ENCODE assay signal across 23 cellular contexts in the genomic region with DNA sequence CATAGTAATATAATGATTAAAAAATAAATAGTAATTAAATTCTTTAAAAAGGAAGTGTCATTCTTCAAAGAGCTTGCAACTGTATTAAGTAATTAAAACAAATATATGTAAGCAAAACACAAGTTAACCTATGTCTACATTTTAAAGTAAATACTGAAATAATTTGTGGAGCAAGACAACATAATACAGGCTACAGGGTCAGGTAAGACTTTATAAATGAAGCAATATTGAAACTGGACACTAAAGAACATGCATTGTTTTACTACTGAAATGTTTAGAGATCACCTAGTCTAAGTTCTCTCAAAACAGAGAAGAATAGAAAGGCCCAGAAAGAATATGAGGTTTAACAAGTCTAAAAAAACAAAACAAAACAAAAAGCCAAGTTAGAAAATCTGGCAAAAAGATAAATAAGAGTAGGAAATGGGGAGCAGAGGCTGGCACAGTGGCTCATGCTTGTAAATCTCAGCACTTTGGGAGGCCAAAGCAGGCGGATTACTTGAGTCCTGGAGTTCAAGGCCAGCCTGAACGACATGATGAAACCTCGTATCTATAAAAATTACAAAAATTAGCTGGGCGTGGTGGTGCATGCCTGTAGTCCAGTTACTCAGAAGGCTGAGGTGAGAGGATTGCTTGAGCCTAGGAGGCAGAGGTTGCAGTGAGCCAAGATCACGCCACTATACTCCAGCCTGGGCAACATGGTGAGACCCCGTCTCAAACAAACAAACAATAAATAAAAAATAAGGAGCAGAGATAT. TPM values are rescaled to one million over a fixed set of nuclear protein-coding genes. Genes with fewer than 3 reads are reported as not detected.
DNase-seq lines count a peak whose midpoint lies in the region; ATAC-seq and TF ChIP-seq lines count a peak whose summit lies in the region.
"Had no signal": no experiment of that assay in that cellular context is flagged by ENCODE, and none has a peak within 500 bp of the region (broad histone marks: within the 10 kb centered on the region; RNA-seq: fewer than 3 reads in every experiment).

No MANE protein-coding gene starts in this region.

- CTCF ChIA-PET in activated naive CD4-positive, alpha-beta T cell treated with anti-CD3 and anti-CD28 coated beads for 36 hours (lab: Charles Lee) = interaction anchor here (0.9 kb wide), 1 partner anchor 341 kb away, joined by 3 read pairs; no protein-coding TSS in a partner anchor
- CTCF ChIA-PET in activated CD8-positive, alpha-beta T cell treated with anti-CD3 and anti-CD28 coated beads for 36 hours (lab: Charles Lee) = no interaction called here

- no peak for ATAC-seq in activated CD8-positive, alpha-beta T cell treated with anti-CD3 and anti-CD28 coated beads for 36 hours
- ATAC-seq in left colon = peak; percentile 55
- ATAC-seq: HCT116 had no signal

- 79 to 88% (median 81%) methylated on average over 6 of the region's 6 CpGs for WGBS in spleen, 5 donors

- no peak for TF ChIP-seq POLR2A in spleen (IDR thresholded peaks at IDR 0.05)

- H3K4me1 Mint-ChIP-seq in activated naive CD4-positive, alpha-beta T cell treated with anti-CD3 and anti-CD28 coated beads, Interleukin-2, amount 50 U/mL, for 24 hours = peaks cover 64% of the 10 kb centered on the region
- peaks cover 19% of the 10 kb centered on the region for H3K4me1 Mint-ChIP-seq in activated naive CD4-positive, alpha-beta T cell treated with anti-CD3 and anti-CD28 coated beads for 36 hours (ENCODE audit: low read depth)
- peaks cover 15% of the 10 kb centered on the region for H3K4me1 Mint-ChIP-seq in activated CD8-positive, alpha-beta T cell treated with anti-CD3 and anti-CD28 coated beads for 36 hours (ENCODE audit: low read depth)
- H3K4me1 Mint-ChIP-seq: neural progenitor cell had no signal

- POLR2A ChIA-PET in activated CD8-positive, alpha-beta T cell treated with anti-CD3 and anti-CD28 coated beads for 36 hours (lab: Charles Lee) = no interaction called here

- H3K36me3 Mint-ChIP-seq in activated naive CD4-positive, alpha-beta T cell treated with anti-CD3 and anti-CD28 coated beads, Interleukin-2, amount 50 U/mL, for 24 hours = peaks cover 19% of the 10 kb centered on the region
- H3K36me3 Mint-ChIP-seq in activated naive CD4-positive, alpha-beta T cell treated with anti-CD3 and anti-CD28 coated beads for 36 hours (ENCODE audit: low read depth) = peaks cover 10% of the 10 kb centered on the region
- H3K36me3 Mint-ChIP-seq in activated CD8-positive, alpha-beta T cell treated with anti-CD3 and anti-CD28 coated beads for 36 hours (ENCODE audit: low read depth) = peaks cover 21% of the 10 kb centered on the region

- no peak overlapping the region for H3K4me3 ChIP-seq in spleen
- H3K4me3 ChIP-seq: colonic mucosa, neural progenitor cell, PC-9, SJCRH30, suprapubic skin had no signal

- H3K9me3 ChIP-seq in spleen = peaks cover 0 to 13% (median 11%) of the 10 kb centered on the region in 8 donors
- H3K9me3 ChIP-seq: colonic mucosa, SJCRH30, suprapubic skin had no signal

- H3K9me3 Mint-ChIP-seq in activated naive CD4-positive, alpha-beta T cell treated with anti-CD3 and anti-CD28 coated beads, Interleukin-2, amount 50 U/mL, for 24 hours = no peaks in the 10 kb centered on the region
- H3K9me3 Mint-ChIP-seq in activated naive CD4-positive, alpha-beta T cell treated with anti-CD3 and anti-CD28 coated beads for 36 hours = peaks cover 3% of the 10 kb centered on the region
- no peaks in the 10 kb centered on the region for H3K9me3 Mint-ChIP-seq in activated CD8-positive, alpha-beta T cell treated with anti-CD3 and anti-CD28 coated beads for 36 hours

- intact Hi-C loops in activated naive CD4-positive, alpha-beta T cell treated with anti-CD3 and anti-CD28 coated beads for 36 hours (cut with micrococcal nuclease) = no loop called here
- intact Hi-C loops in activated CD8-positive, alpha-beta T cell treated with anti-CD3 and anti-CD28 coated beads for 36 hours (cut with micrococcal nuclease) = no loop called here
- intact Hi-C loops in left colon (cut with DNase I, micrococcal nuclease) (no loop called here), spleen (cut with DNase I; ENCODE audit: low total_unique reads) (no loop called here)

- no peaks in the 10 kb centered on the region for H3K27me3 Mint-ChIP-seq in activated naive CD4-positive, alpha-beta T cell treated with anti-CD3 and anti-CD28 coated beads, Interleukin-2, amount 50 U/mL, for 24 hours
- H3K27me3 Mint-ChIP-seq in activated naive CD4-positive, alpha-beta T cell treated with anti-CD3 and anti-CD28 coated beads for 36 hours (ENCODE audit: low read depth) = no peaks in the 10 kb centered on the region
- H3K27me3 Mint-ChIP-seq in activated CD8-positive, alpha-beta T cell treated with anti-CD3 and anti-CD28 coated beads for 36 hours = no peaks in the 10 kb centered on the region
- H3K27me3 Mint-ChIP-seq: activated CD4-positive, alpha-beta T cell treated with anti-CD3 and anti-CD28 coated beads for 36 hours; activated naive CD4-positive, alpha-beta T cell treated with anti-CD3 and anti-CD28 coated beads, Interleukin-2, amount 10 ng/mL, durations not matched to agents 7 days and 5 days had no signal

- no peak overlapping the region for H3K4me3 Mint-ChIP-seq in activated naive CD4-positive, alpha-beta T cell treated with anti-CD3 and anti-CD28 coated beads, Interleukin-2, amount 50 U/mL, for 24 hours
- H3K4me3 Mint-ChIP-seq in activated naive CD4-positive, alpha-beta T cell treated with anti-CD3 and anti-CD28 coated beads for 36 hours = no peak overlapping the region
- H3K4me3 Mint-ChIP-seq in activated CD8-positive, alpha-beta T cell treated with anti-CD3 and anti-CD28 coated beads for 36 hours = no peak overlapping the region
- H3K4me3 Mint-ChIP-seq: activated CD4-positive, alpha-beta T cell treated with anti-CD3 and anti-CD28 coated beads for 36 hours; activated naive CD4-positive, alpha-beta T cell treated with anti-CD3 and anti-CD28 coated beads, Interleukin-2, amount 10 ng/mL, durations not matched to agents 7 days and 5 days; neural progenitor cell had no signal

- H3K27ac ChIP-seq in spleen = peak overlapping the region in 5 of 8 donors; percentile 4 to 48 (median 21)
- H3K27ac ChIP-seq: colonic mucosa, HL-60, neural progenitor cell, PC-9, SJCRH30, suprapubic skin had no signal

- H3K27me3 ChIP-seq in spleen (replicated peaks in 1 of 7) = no peaks in the 10 kb centered on the region
- H3K27me3 ChIP-seq: colonic mucosa, neural progenitor cell, SJCRH30, suprapubic skin had no signal

- DNase-seq in activated naive CD4-positive, alpha-beta T cell treated with anti-CD3 and anti-CD28 coated beads for 36 hours = no peak
- DNase-seq in activated CD8-positive, alpha-beta T cell treated with anti-CD3 and anti-CD28 coated beads for 36 hours = no peak
- DNase-seq in left colon (no peak), spleen (no peak), HPDE6-E6E7 (ENCODE audit: extremely low spot score) (no peak), NCI-H82 treated with DMSO at 0.1 percent for 48 hours (lab: John Stamatoyannopoulos, UW; ENCODE audit: unreplicated experiment) (no peak)
- DNase-seq in stimulated activated CD4-positive, alpha-beta T cell treated with anti-CD3 and anti-CD28 coated beads, Interleukin-4, amount 100 ng/mL, for 24 hours = no peak
- DNase-seq: activated CD4-positive, alpha-beta T cell treated with anti-CD3 and anti-CD28 coated beads for 36 hours; activated naive CD4-positive, alpha-beta T cell treated with anti-CD3 and anti-CD28 coated beads, Interleukin-2, amount 10 ng/mL, durations not matched to agents 7 days and 5 days; colonic mucosa; foreskin melanocyte; hypothalamus; kidney; NCI-H1930; NCI-H226; SJCRH30; stimulated activated CD8-positive, alpha-beta memory T cell treated with anti-CD3 and anti-CD28 coated beads, Interleukin-4, amount 100 ng/mL, for 48 hours had no signal

- peaks cover 0 to 52% (median 10%) of the 10 kb centered on the region in 6 donors for H3K36me3 ChIP-seq in spleen
- H3K36me3 ChIP-seq: colonic mucosa had no signal

- TF ChIP-seq CTCF in activated CD8-positive, alpha-beta T cell treated with anti-CD3 and anti-CD28 coated beads for 36 hours (IDR thresholded peaks at IDR 0.05) = no peak
- no peak for TF ChIP-seq CTCF in spleen (IDR thresholded peaks at IDR 0.05 in 8 of 11, conservative IDR thresholded peaks at IDR 0.05 in 3 of 11)

- peak overlapping the region; percentile 61 for H3K27ac Mint-ChIP-seq in activated naive CD4-positive, alpha-beta T cell treated with anti-CD3 and anti-CD28 coated beads, Interleukin-2, amount 50 U/mL, for 24 hours
- H3K27ac Mint-ChIP-seq in activated naive CD4-positive, alpha-beta T cell treated with anti-CD3 and anti-CD28 coated beads for 36 hours = no peak overlapping the region
- peak overlapping the region; percentile 60 for H3K27ac Mint-ChIP-seq in activated CD8-positive, alpha-beta T cell treated with anti-CD3 and anti-CD28 coated beads for 36 hours
- H3K27ac Mint-ChIP-seq: activated CD4-positive, alpha-beta T cell treated with anti-CD3 and anti-CD28 coated beads for 36 hours; activated naive CD4-positive, alpha-beta T cell treated with anti-CD3 and anti-CD28 coated beads, Interleukin-2, amount 10 ng/mL, durations not matched to agents 7 days and 5 days; neural progenitor cell had no signal

- peaks cover 0 to 31% (median 14%) of the 10 kb centered on the region in 6 donors for H3K4me1 ChIP-seq in spleen
- H3K4me1 ChIP-seq: colonic mucosa, neural progenitor cell, SJCRH30 had no signal

RNA-seq across cellular contexts. Expression of a gene that starts 34.4 kb away (rescaled TPM):
- total RNA-seq in activated naive CD4-positive, alpha-beta T cell treated with anti-CD3 and anti-CD28 coated beads for 36 hours = 1 to 10 TPM; 7.0 to 7.7 TPM
- total RNA-seq in activated CD8-positive, alpha-beta T cell treated with anti-CD3 and anti-CD28 coated beads for 36 hours = 1 to 10 TPM; 8.9 to 9.4 TPM
- total RNA-seq in left colon (10 to 100 TPM; 20.9 to 21.2 TPM), spleen (10 to 100 TPM; 20.2 to 31.3 (median 26.1) TPM)
- 10 to 100 TPM in 2 of 3 donors, 1 to 10 TPM in 1; 9.2 to 13.7 (median 11.6) TPM for polyA plus RNA-seq in spleen
